1 cellular context compared by ENCODE assay signal in genomic region chr9:27109621-27110020, GRCh38.
TF ChIP-seq lines count a peak whose summit lies in the region.

No MANE protein-coding gene starts in this region.

TF ChIP-seq in HepG2, 621 proteins besides CTCF, POLR2A, EP300 and RAD21 (continued from another document):
- TF ChIP-seq RBM39 (IDR thresholded peaks at IDR 0.05; ENCODE audit: low read depth, low read length, poor library complexity, severe bottlenecking) (no peak), SETDB1 (CRISPR knock-in tag; IDR thresholded peaks at IDR 0.05; ENCODE audit: borderline replicate concordance) (no peak), ZNF101 (CRISPR knock-in tag; IDR thresholded peaks at IDR 0.05; ENCODE audit: borderline replicate concordance, low read depth) (no peak), THAP7 (CRISPR knock-in tag; IDR thresholded peaks at IDR 0.05) (no peak), PRDM10 (CRISPR knock-in tag; IDR thresholded peaks at IDR 0.05; ENCODE audit: low read depth) (no peak), CBX5 (CRISPR knock-in tag; IDR thresholded peaks at IDR 0.05; ENCODE audit: borderline replicate concordance) (no peak), ATF2 (CRISPR knock-in tag; IDR thresholded peaks at IDR 0.05) (no peak), HNRNPL (IDR thresholded peaks at IDR 0.05; ENCODE audit: low read depth, low read length) (no peak), CCDC6 (CRISPR knock-in tag; IDR thresholded peaks at IDR 0.05) (no peak), TERF1 (CRISPR knock-in tag; IDR thresholded peaks at IDR 0.05) (no peak), SATB2 (CRISPR knock-in tag; IDR thresholded peaks at IDR 0.05) (no peak), EED (CRISPR knock-in tag; IDR thresholded peaks at IDR 0.05) (no peak), ZBTB40 (IDR thresholded peaks at IDR 0.05) (no peak), ZBTB40 (CRISPR knock-in tag; IDR thresholded peaks at IDR 0.05) (no peak), CHCHD3 (CRISPR knock-in tag; IDR thresholded peaks at IDR 0.05) (no peak), GFI1 (CRISPR knock-in tag; IDR thresholded peaks at IDR 0.05; ENCODE audit: borderline replicate concordance) (no peak), ZBTB10 (CRISPR knock-in tag; IDR thresholded peaks at IDR 0.05; ENCODE audit: borderline replicate concordance) (no peak)
TF ChIP-seq in HepG2: peak in this region for 0.
